Comparison of ENCODE assay signal across 27 cellular contexts in the genomic region with DNA sequence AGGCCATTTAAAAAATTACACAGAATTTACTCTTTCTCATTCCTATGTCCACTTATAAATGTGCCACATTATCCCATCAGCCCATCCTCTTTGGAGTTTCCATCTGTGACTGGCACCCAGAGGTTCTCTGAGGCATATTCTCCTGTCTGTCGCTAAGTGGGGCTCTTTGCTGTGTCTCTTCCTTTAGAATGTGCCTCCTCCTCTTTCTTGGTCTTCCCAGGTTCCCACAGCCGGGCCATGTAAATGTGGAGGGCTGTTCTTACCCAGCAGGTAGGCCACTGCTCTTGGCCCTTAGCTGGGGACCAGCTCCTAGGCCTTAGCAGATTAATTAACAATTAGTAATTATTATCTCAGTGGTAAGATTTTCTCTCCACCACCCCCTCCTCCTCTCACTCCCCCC.
"Had no signal": no experiment of that assay in that cellular context is flagged by ENCODE, and none has a peak within 500 bp of the region (broad histone marks: within the 10 kb centered on the region; RNA-seq: fewer than 3 reads in every experiment).

No MANE protein-coding gene starts in this region.

- H3K36me3 Mint-ChIP-seq: activated naive CD4-positive, alpha-beta T cell treated with anti-CD3 and anti-CD28 coated beads, Interleukin-2, amount 50 U/mL, for 72 hours had no signal

- H3K4me3 ChIP-seq: ascending aorta, body of pancreas, Peyer's patch, SJCRH30 had no signal

- H3K9me3 Mint-ChIP-seq: activated CD8-positive, alpha-beta T cell treated with anti-CD3 and anti-CD28 coated beads for 36 hours; activated naive CD4-positive, alpha-beta T cell treated with anti-CD3 and anti-CD28 coated beads, Interleukin-2, amount 50 U/mL, for 72 hours; activated naive CD8-positive, alpha-beta T cell treated with anti-CD3 and anti-CD28 coated beads, Interleukin-2, amount 50 U/mL, for 24 hours; activated T-cell treated with anti-CD3 and anti-CD28 coated beads, Interleukin-2, amount 50 U/mL, for 24 hours; activated T-helper 1 cell treated with anti-CD3 and anti-CD28 coated beads, Interleukin-12 subunit alpha, Interleukin-12 subunit beta, Interleukin-2, Interleukin-4 antibody, amounts not matched to agents 30 ng/mL and 10 ng/mL and 1 ng/mL, durations not matched to agents 14 hours and 24 hours and 36 hours had no signal

- H3K27me3 ChIP-seq: ascending aorta, body of pancreas, Peyer's patch, SJCRH30 had no signal

- H3K4me1 ChIP-seq: ascending aorta, Peyer's patch, SJCRH30 had no signal

- DNase-seq: activated CD4-positive, alpha-beta T cell treated with anti-CD3 and anti-CD28 coated beads for 4 hours; activated CD8-positive, alpha-beta T cell treated with anti-CD3 and anti-CD28 coated beads for 36 hours; activated effector memory CD4-positive, alpha-beta T cell treated with Interleukin-2 at 50 U/mL for 16 hours; activated naive CD4-positive, alpha-beta T cell; activated naive CD8-positive, alpha-beta T cell treated with anti-CD3 and anti-CD28 coated beads, Interleukin-2, amount 50 U/mL, for 24 hours; activated T-cell treated with anti-CD3 and anti-CD28 coated beads, Interleukin-2, amount 50 U/mL, for 24 hours; amniotic stem cell; body of pancreas; central memory CD4-positive, alpha-beta T cell; MM.1S; NCI-H1105; NCI-H1436; NCI-H1694 treated with DMSO at 0.1 percent for 48 hours; NCI-H2029 treated with DMSO at 0.1 percent for 48 hours; NCI-H345; NCI-H510A treated with DMSO at 0.1 percent for 48 hours; Peyer's patch; Right ventricle myocardium superior; SJCRH30; SK-N-SH; T-helper 1 cell had no signal

- H3K9me3 ChIP-seq: ascending aorta, body of pancreas, Peyer's patch, SK-N-SH had no signal

- H3K27ac Mint-ChIP-seq: activated CD8-positive, alpha-beta T cell treated with anti-CD3 and anti-CD28 coated beads for 36 hours; activated naive CD8-positive, alpha-beta T cell treated with anti-CD3 and anti-CD28 coated beads, Interleukin-2, amount 50 U/mL, for 24 hours; activated T-cell treated with anti-CD3 and anti-CD28 coated beads, Interleukin-2, amount 50 U/mL, for 24 hours; activated T-helper 1 cell treated with anti-CD3 and anti-CD28 coated beads, Interleukin-12 subunit alpha, Interleukin-12 subunit beta, Interleukin-2, Interleukin-4 antibody, amounts not matched to agents 30 ng/mL and 10 ng/mL and 1 ng/mL, durations not matched to agents 14 hours and 24 hours and 36 hours had no signal

- H3K4me2 ChIP-seq: SK-N-SH had no signal

- H3K9ac ChIP-seq: SK-N-SH had no signal

- H3K4me1 Mint-ChIP-seq: activated naive CD8-positive, alpha-beta T cell treated with anti-CD3 and anti-CD28 coated beads, Interleukin-2, amount 50 U/mL, for 24 hours had no signal

- ATAC-seq: activated CD8-positive, alpha-beta T cell treated with anti-CD3 and anti-CD28 coated beads for 36 hours; activated naive CD4-positive, alpha-beta T cell treated with anti-CD3 and anti-CD28 coated beads, Interleukin-2, amount 50 U/mL, for 72 hours; activated naive CD8-positive, alpha-beta T cell treated with anti-CD3 and anti-CD28 coated beads, Interleukin-2, amount 50 U/mL, for 24 hours; body of pancreas had no signal

- FAIRE-seq: bronchial epithelial cell had no signal

- H3K27ac ChIP-seq: ascending aorta, body of pancreas, Peyer's patch, RWPE1, SJCRH30, VCaP had no signal

- H3K36me3 ChIP-seq: ascending aorta, Peyer's patch, SJCRH30 had no signal

- H3K4me3 Mint-ChIP-seq: activated CD8-positive, alpha-beta T cell treated with anti-CD3 and anti-CD28 coated beads for 36 hours; activated naive CD8-positive, alpha-beta T cell treated with anti-CD3 and anti-CD28 coated beads, Interleukin-2, amount 50 U/mL, for 24 hours; activated T-cell treated with anti-CD3 and anti-CD28 coated beads, Interleukin-2, amount 50 U/mL, for 24 hours; activated T-helper 1 cell treated with anti-CD3 and anti-CD28 coated beads, Interleukin-12 subunit alpha, Interleukin-12 subunit beta, Interleukin-2, Interleukin-4 antibody, amounts not matched to agents 30 ng/mL and 10 ng/mL and 1 ng/mL, durations not matched to agents 14 hours and 24 hours and 36 hours had no signal
